ENCODE assay signal across 1 cellular context in genomic region chr2:227370791-227371312, GRCh38.
TF ChIP-seq lines count a peak whose summit lies in the region.

No MANE protein-coding gene starts in this region.

TF ChIP-seq in SK-N-SH, 30 proteins besides CTCF, POLR2A, EP300 and RAD21 (continued from another document):
- TF ChIP-seq RXRA (IDR thresholded peaks at IDR 0.05; ENCODE audit: borderline replicate concordance, low read depth) (0 out of 2 replicates have a peak, but pooled peaks have one; percentile 28), GATA2 (CRISPR knock-in tag; IDR thresholded peaks at IDR 0.05) (no peak), MXI1 (IDR thresholded peaks at IDR 0.05; ENCODE audit: low read depth, low read length) (no peak), NFIC (IDR thresholded peaks at IDR 0.05; ENCODE audit: borderline replicate concordance) (peak; percentile 56; the same call in 1 of the 2 replicates), CHD2 (IDR thresholded peaks at IDR 0.05; ENCODE audit: low read length, partially characterized antibody) (no peak), IRF3 (IDR thresholded peaks at IDR 0.05; ENCODE audit: low read depth, low read length) (no peak), TAF1 (IDR thresholded peaks at IDR 0.05; ENCODE audit: borderline replicate concordance, low read depth, low read length) (no peak), FOXM1 (IDR thresholded peaks at IDR 0.05; ENCODE audit: low read depth) (no peak), SIN3A (IDR thresholded peaks at IDR 0.05; ENCODE audit: borderline replicate concordance, low read depth, low read length) (no peak), FOSL2 (IDR thresholded peaks at IDR 0.05; ENCODE audit: borderline replicate concordance, low read depth) (peak; percentile 66), TCF12 (IDR thresholded peaks at IDR 0.05) (peak; percentile 51), GABPA (IDR thresholded peaks at IDR 0.05; ENCODE audit: low read depth) (no peak), FOXJ3 (CRISPR knock-in tag; IDR thresholded peaks at IDR 0.05) (no peak), JUND (IDR thresholded peaks at IDR 0.05) (peak; percentile 73), RFX5 (IDR thresholded peaks at IDR 0.05; ENCODE audit: low read length) (no peak), REST (IDR thresholded peaks at IDR 0.05; ENCODE audit: low read depth, low read length) (no peak)
- TF ChIP-seq, protein P1, sequence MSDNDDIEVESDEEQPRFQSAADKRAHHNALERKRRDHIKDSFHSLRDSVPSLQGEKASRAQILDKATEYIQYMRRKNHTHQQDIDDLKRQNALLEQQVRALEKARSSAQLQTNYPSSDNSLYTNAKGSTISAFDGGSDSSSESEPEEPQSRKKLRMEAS (IDR thresholded peaks at IDR 0.05; ENCODE audit: low read depth): peak; percentile 64
TF ChIP-seq in SK-N-SH: peak in this region for 9.
